In genomic region chr20:61316351-61316750, GRCh38 we compare ENCODE assay signal across 21 cellular contexts.
"Had no signal": no experiment of that assay in that cellular context is flagged by ENCODE, and none has a peak within 500 bp of the region (broad histone marks: within the 10 kb centered on the region; RNA-seq: fewer than 3 reads in every experiment).

No MANE protein-coding gene starts in this region.

- H3K4me3 Mint-ChIP-seq: dendritic cell treated with granulocyte-macrophage colony-stimulating factor and Interleukin-4, amounts not matched to agents 40 ng/mL and 50 ng/mL, for 4 days; effector memory CD8-positive, alpha-beta T cell; naive thymus-derived CD4-positive, alpha-beta T cell; stimulated activated effector memory CD8-positive, alpha-beta T cell treated with anti-CD3 and anti-CD28 coated beads, Interleukin-12 subunit alpha, Interleukin-12 subunit beta, amount 100 ng/mL, for 72 hours; type B pancreatic cell had no signal

- H3K27me3 Mint-ChIP-seq: dendritic cell treated with granulocyte-macrophage colony-stimulating factor and Interleukin-4, amounts not matched to agents 40 ng/mL and 50 ng/mL, for 4 days had no signal

- H3K4me3 ChIP-seq: esophagus muscularis mucosa, gastroesophageal sphincter, hepatocyte, right atrium auricular region, sigmoid colon, smooth muscle cell, suprapubic skin, thyroid gland, uterus had no signal

- H3K4me1 ChIP-seq: esophagus muscularis mucosa, gastroesophageal sphincter, right atrium auricular region, sigmoid colon, thyroid gland, uterus had no signal

- ATAC-seq: effector memory CD8-positive, alpha-beta T cell; gastroesophageal sphincter; left cardiac atrium; naive thymus-derived CD4-positive, alpha-beta T cell; stimulated activated effector memory CD8-positive, alpha-beta T cell treated with anti-CD3 and anti-CD28 coated beads, Interleukin-12 subunit alpha, Interleukin-12 subunit beta, amount 100 ng/mL, for 72 hours; stimulated activated naive CD8-positive, alpha-beta T cell treated with anti-CD3 and anti-CD28 coated beads, Interleukin-15, Interleukin-2, amounts not matched to agents 100 U/mL and 50 U/mL, for 24 hours had no signal

- DNase-seq: effector memory CD8-positive, alpha-beta T cell; kidney; left cardiac atrium; mesendoderm; naive thymus-derived CD4-positive, alpha-beta T cell; stimulated activated CD4-positive, alpha-beta T cell treated with anti-CD3 and anti-CD28 coated beads, Interleukin-4, amount 100 ng/mL, for 1 hour; stimulated activated CD8-positive, alpha-beta memory T cell treated with anti-CD3 and anti-CD28 coated beads, Interleukin-4, amount 100 ng/mL, for 48 hours; stimulated activated naive CD8-positive, alpha-beta T cell treated with anti-CD3 and anti-CD28 coated beads, Interleukin-15, Interleukin-2, amounts not matched to agents 100 U/mL and 50 U/mL, for 24 hours; thyroid gland; uterus had no signal

- H3K9me3 Mint-ChIP-seq: dendritic cell treated with granulocyte-macrophage colony-stimulating factor and Interleukin-4, amounts not matched to agents 40 ng/mL and 50 ng/mL, for 4 days; stimulated activated effector memory CD8-positive, alpha-beta T cell treated with anti-CD3 and anti-CD28 coated beads, Interleukin-12 subunit alpha, Interleukin-12 subunit beta, amount 100 ng/mL, for 72 hours; type B pancreatic cell had no signal

- H3K27ac ChIP-seq: epithelial cell of prostate, esophagus muscularis mucosa, gastroesophageal sphincter, hepatocyte, right atrium auricular region, sigmoid colon, suprapubic skin, thyroid gland, uterus had no signal

- H3K27me3 ChIP-seq: right atrium auricular region, thyroid gland, uterus had no signal

- H3K9me3 ChIP-seq: esophagus muscularis mucosa, gastroesophageal sphincter, right atrium auricular region, sigmoid colon, suprapubic skin, thyroid gland, uterus had no signal

- H3K27ac Mint-ChIP-seq: dendritic cell treated with granulocyte-macrophage colony-stimulating factor and Interleukin-4, amounts not matched to agents 40 ng/mL and 50 ng/mL, for 4 days; effector memory CD8-positive, alpha-beta T cell; naive thymus-derived CD4-positive, alpha-beta T cell; stimulated activated effector memory CD8-positive, alpha-beta T cell treated with anti-CD3 and anti-CD28 coated beads, Interleukin-12 subunit alpha, Interleukin-12 subunit beta, amount 100 ng/mL, for 72 hours; type B pancreatic cell had no signal

- H3K36me3 Mint-ChIP-seq: naive thymus-derived CD4-positive, alpha-beta T cell; stimulated activated effector memory CD8-positive, alpha-beta T cell treated with anti-CD3 and anti-CD28 coated beads, Interleukin-12 subunit alpha, Interleukin-12 subunit beta, amount 100 ng/mL, for 72 hours; type B pancreatic cell had no signal

- H3K36me3 ChIP-seq: esophagus muscularis mucosa, gastroesophageal sphincter, right atrium auricular region, sigmoid colon, suprapubic skin, thyroid gland, uterus had no signal

- H3K4me1 Mint-ChIP-seq: naive thymus-derived CD4-positive, alpha-beta T cell; stimulated activated effector memory CD8-positive, alpha-beta T cell treated with anti-CD3 and anti-CD28 coated beads, Interleukin-12 subunit alpha, Interleukin-12 subunit beta, amount 100 ng/mL, for 72 hours had no signal
